ENCODE assay signal across 24 cellular contexts in genomic region chr12:15014708-15015107, GRCh38. TPM values are rescaled to one million over a fixed set of nuclear protein-coding genes. Genes with fewer than 3 reads are reported as not detected.
"Had no signal": no experiment of that assay in that cellular context is flagged by ENCODE, and none has a peak within 500 bp of the region (broad histone marks: within the 10 kb centered on the region; RNA-seq: fewer than 3 reads in every experiment).

No MANE protein-coding gene starts in this region.

- H3K27me3 Mint-ChIP-seq: brain had no signal

- H3K4me1 Mint-ChIP-seq: activated CD4-positive, alpha-beta T cell treated with anti-CD3 and anti-CD28 coated beads, Interleukin-2, amount 10 ng/mL, durations not matched to agents 7 days and 5 days; activated naive CD8-positive, alpha-beta T cell treated with anti-CD3 and anti-CD28 coated beads, Interleukin-2, amount 50 U/mL, for 24 hours; brain; central memory CD8-positive, alpha-beta T cell had no signal

- H3K27ac ChIP-seq: KMS-11, PC-9, VCaP had no signal

- H3K4me3 Mint-ChIP-seq: activated CD4-positive, alpha-beta memory T cell treated with anti-CD3 and anti-CD28 coated beads for 36 hours; activated CD4-positive, alpha-beta T cell treated with anti-CD3 and anti-CD28 coated beads, Interleukin-2, amount 10 ng/mL, durations not matched to agents 7 days and 5 days; activated naive CD8-positive, alpha-beta T cell treated with anti-CD3 and anti-CD28 coated beads, Interleukin-2, amount 50 U/mL, for 24 hours; activated T-cell treated with anti-CD3 and anti-CD28 coated beads, Interleukin-2, amount 50 U/mL, for 4 hours; brain; central memory CD8-positive, alpha-beta T cell had no signal

- H3K36me3 Mint-ChIP-seq: activated CD4-positive, alpha-beta memory T cell treated with anti-CD3 and anti-CD28 coated beads for 36 hours; activated naive CD4-positive, alpha-beta T cell treated with anti-CD3 and anti-CD28 coated beads, Interleukin-2, amount 50 U/mL, for 72 hours; brain had no signal

- DNase-seq: activated CD4-positive, alpha-beta memory T cell treated with anti-CD3 and anti-CD28 coated beads for 36 hours; activated CD4-positive, alpha-beta T cell treated with anti-CD3 and anti-CD28 coated beads, Interleukin-2, amount 10 ng/mL, durations not matched to agents 7 days and 5 days; activated CD4-positive, CD25-positive, alpha-beta regulatory T cell; activated CD8-positive, alpha-beta memory T cell treated with anti-CD3 and anti-CD28 coated beads for 24 hours; activated effector memory CD4-positive, alpha-beta T cell treated with anti-CD3 and anti-CD28 coated beads, Interleukin-2, amount 50 U/mL, for 16 hours; activated naive CD4-positive, alpha-beta T cell treated with Interleukin-2 at 50 U/mL for 16 hours; activated naive CD8-positive, alpha-beta T cell treated with anti-CD3 and anti-CD28 coated beads, Interleukin-2, amount 50 U/mL, for 24 hours; activated T-cell treated with anti-CD3 and anti-CD28 coated beads, Interleukin-2, amount 50 U/mL, for 4 hours; amniotic stem cell; NCI-H1092; NCI-H1417; NCI-H1930; NCI-H524; PC-9; SHP77 treated with DMSO at 0.1 percent for 48 hours; T-helper 1 cell had no signal

- H3K27ac Mint-ChIP-seq: activated CD4-positive, alpha-beta memory T cell treated with anti-CD3 and anti-CD28 coated beads for 36 hours; activated CD4-positive, alpha-beta T cell treated with anti-CD3 and anti-CD28 coated beads, Interleukin-2, amount 10 ng/mL, durations not matched to agents 7 days and 5 days; activated naive CD4-positive, alpha-beta T cell treated with anti-CD3 and anti-CD28 coated beads, Interleukin-2, amount 50 U/mL, for 72 hours; activated naive CD8-positive, alpha-beta T cell treated with anti-CD3 and anti-CD28 coated beads, Interleukin-2, amount 50 U/mL, for 24 hours; brain had no signal

- H3K9me3 Mint-ChIP-seq: activated CD4-positive, alpha-beta memory T cell treated with anti-CD3 and anti-CD28 coated beads for 36 hours; activated CD4-positive, alpha-beta T cell treated with anti-CD3 and anti-CD28 coated beads, Interleukin-2, amount 10 ng/mL, durations not matched to agents 7 days and 5 days; activated naive CD4-positive, alpha-beta T cell treated with anti-CD3 and anti-CD28 coated beads, Interleukin-2, amount 50 U/mL, for 72 hours; activated naive CD8-positive, alpha-beta T cell treated with anti-CD3 and anti-CD28 coated beads, Interleukin-2, amount 50 U/mL, for 24 hours; activated T-cell treated with anti-CD3 and anti-CD28 coated beads, Interleukin-2, amount 50 U/mL, for 4 hours; brain; central memory CD8-positive, alpha-beta T cell had no signal

- ATAC-seq: activated naive CD4-positive, alpha-beta T cell treated with anti-CD3 and anti-CD28 coated beads, Interleukin-2, amount 50 U/mL, for 72 hours; activated naive CD8-positive, alpha-beta T cell treated with anti-CD3 and anti-CD28 coated beads, Interleukin-2, amount 50 U/mL, for 24 hours; activated T-cell treated with anti-CD3 and anti-CD28 coated beads, Interleukin-2, amount 50 U/mL, for 4 hours had no signal

- H3K4me2 ChIP-seq: PC-9 had no signal

- H3K4me3 ChIP-seq: PC-9 had no signal

- H2AFZ ChIP-seq: PC-9 had no signal

RNA-seq across cellular contexts. Expression of gene PDE6H, which starts 41.9 kb away (rescaled TPM):
- total RNA-seq: activated CD4-positive, alpha-beta memory T cell treated with anti-CD3 and anti-CD28 coated beads for 36 hours; activated CD4-positive, alpha-beta T cell treated with anti-CD3 and anti-CD28 coated beads, Interleukin-2, amount 10 ng/mL, durations not matched to agents 7 days and 5 days; activated naive CD4-positive, alpha-beta T cell treated with anti-CD3 and anti-CD28 coated beads, Interleukin-2, amount 50 U/mL, for 72 hours; activated T-cell treated with anti-CD3 and anti-CD28 coated beads, Interleukin-2, amount 50 U/mL, for 4 hours; astrocyte; MCF 10A; PC-9; T-helper 2 cell treated with Interferon-gamma antibody and Interleukin-4, amounts not matched to agents 100 ng/mL and 5 ng/mL, for 36 hours had no signal
